ENCODE assay signal across 8 cellular contexts in genomic region chr9:64016845-64017406, GRCh38.
DNase-seq lines count a peak whose midpoint lies in the region; ATAC-seq and TF ChIP-seq lines count a peak whose summit lies in the region.
"Not testable (repeated sequence)": the region's sequence is repeated elsewhere in the genome, so short reads cannot be mapped to it uniquely, and the experiment has no call there.

No MANE protein-coding gene starts in this region.

- not testable (repeated sequence) for DNase-seq in AG10803 (ENCODE audit: low read depth)
- DNase-seq in LNCaP clone FGC (ENCODE audit: low read depth): peak; percentile 53
- DNase-seq in activated CD4-positive, alpha-beta T cell treated with anti-CD3 and anti-CD28 coated beads, Interleukin-2, amount 50 U/mL, for 48 hours: peak; percentile 18 to 35
- DNase-seq in fibroblast of peridontal ligament (ENCODE audit: extremely low read depth): peak; percentile 35
- DNase-seq in naive B cell: peak; percentile 35
- DNase-seq in stimulated activated naive CD8-positive, alpha-beta T cell treated with anti-CD3 and anti-CD28 coated beads, Interleukin-15, Interleukin-2, amounts not matched to agents 100 U/mL and 50 U/mL, for 24 hours: peak; percentile 23

- peak; percentile 100 for ATAC-seq in GM18868 (IDR thresholded peaks at IDR 0.05; ENCODE audit: unreplicated experiment)
- ATAC-seq in naive B cell (ENCODE audit: low read depth in 2 of 2): not testable (repeated sequence)
- peak; percentile 66 for ATAC-seq in stimulated activated naive CD8-positive, alpha-beta T cell treated with anti-CD3 and anti-CD28 coated beads, Interleukin-15, Interleukin-2, amounts not matched to agents 100 U/mL and 50 U/mL, for 24 hours

- not testable (repeated sequence) for H3K36me3 Mint-ChIP-seq in activated naive CD8-positive, alpha-beta T cell; naive B cell

- H3K4me3 Mint-ChIP-seq in activated naive CD8-positive, alpha-beta T cell: peak overlapping the region; percentile 69
- peak overlapping the region in 7 of 8 donors; percentile 28 to 84 (median 55) for H3K4me3 Mint-ChIP-seq in naive B cell

- H3K27ac Mint-ChIP-seq in activated naive CD8-positive, alpha-beta T cell: not testable (repeated sequence)
- H3K27ac Mint-ChIP-seq in naive B cell: peak overlapping the region in 1 of 6 donors; percentile 29

- H3K4me3 ChIP-seq in AG10803 (ENCODE audit: low read length): peak overlapping the region; percentile 20
- peak overlapping the region; percentile 83 for H3K4me3 ChIP-seq in LNCaP clone FGC (ENCODE audit: low read depth, low read length)

- H3K4me1 Mint-ChIP-seq in activated naive CD8-positive, alpha-beta T cell (ENCODE audit: low read depth); naive B cell: not testable (repeated sequence)

- TF ChIP-seq CTCF in AG10803 (conservative IDR thresholded peaks at IDR 0.05; ENCODE audit: low read length); LNCaP clone FGC (IDR thresholded peaks at IDR 0.05; ENCODE audit: control insufficient read depth, extremely low read depth, insufficient read depth): not testable (repeated sequence)

- not testable (repeated sequence) for H3K9me3 Mint-ChIP-seq in activated naive CD8-positive, alpha-beta T cell (ENCODE audit: low read depth)
- peaks cover 0 to 12% (median 4%) of the 10 kb centered on the region in 7 donors for H3K9me3 Mint-ChIP-seq in naive B cell

- H3K27me3 Mint-ChIP-seq in activated naive CD8-positive, alpha-beta T cell; naive B cell: not testable (repeated sequence)
